20 cellular contexts compared by ENCODE assay signal in genomic region chr20:46545827-46546138, GRCh38. TPM values are rescaled to one million over a fixed set of nuclear protein-coding genes. Genes with fewer than 3 reads are reported as not detected.
DNase-seq lines count a peak whose midpoint lies in the region; ATAC-seq and TF ChIP-seq lines count a peak whose summit lies in the region.
"Had no signal": no experiment of that assay in that cellular context is flagged by ENCODE, and none has a peak within 500 bp of the region (broad histone marks: within the 10 kb centered on the region; RNA-seq: fewer than 3 reads in every experiment).

No MANE protein-coding gene starts in this region.

- H3F3A ChIP-seq in Loucy (ENCODE audit: low read depth) = 0 out of 2 replicates have a peak, but pooled peaks cover 3% of the 10 kb centered on the region

- DNase-seq in activated CD4-positive, alpha-beta T cell treated with anti-CD3 and anti-CD28 coated beads, Interleukin-2, amount 10 ng/mL, durations not matched to agents 24 days and 14 days = no peak
- DNase-seq in activated CD4-positive, alpha-beta T cell treated with anti-CD3 and anti-CD28 coated beads, Interleukin-2, amount 50 U/mL, for 48 hours = no peak
- DNase-seq in activated naive CD8-positive, alpha-beta T cell treated with anti-CD3 and anti-CD28 coated beads, Interleukin-2, amount 10 ng/mL, durations not matched to agents 7 days and 5 days = no peak
- DNase-seq in NCI-H187 treated with DMSO at 0.1 percent for 48 hours (lab: John Stamatoyannopoulos, UW) = no peak
- DNase-seq in hepatic stellate cell (ENCODE audit: low spot score) = no peak
- DNase-seq: CD4-positive, CD25-positive, alpha-beta regulatory T cell; EL; NCI-H1092; NCI-H1436; NCI-H1930; NCI-H2227 treated with DMSO at 0.1 percent for 48 hours; NCI-H510A; SHP77 treated with DMSO at 0.1 percent for 48 hours had no signal

- H3K4me2 ChIP-seq in BLaER1 (peak overlapping the region; percentile 93), Loucy (ENCODE audit: low read depth, low read length, poor library complexity, severe bottlenecking) (peak overlapping the region; percentile 66)
- H3K4me2 ChIP-seq: SK-N-SH had no signal

- peaks cover 27% of the 10 kb centered on the region for H3K4me1 Mint-ChIP-seq in activated CD4-positive, alpha-beta T cell treated with anti-CD3 and anti-CD28 coated beads, Interleukin-2, amount 10 ng/mL, durations not matched to agents 24 days and 14 days
- peaks cover 12% of the 10 kb centered on the region for H3K4me1 Mint-ChIP-seq in activated naive CD8-positive, alpha-beta T cell treated with anti-CD3 and anti-CD28 coated beads, Interleukin-2, amount 10 ng/mL, durations not matched to agents 7 days and 5 days

- peaks cover 80% of the 10 kb centered on the region for H3K4me1 ChIP-seq in BLaER1
- H3K4me1 ChIP-seq in Loucy (ENCODE audit: insufficient read depth, low read length, poor library complexity, severe bottlenecking) = peaks cover 68% of the 10 kb centered on the region

- H4K20me1 ChIP-seq in BLaER1 (no peaks in the 10 kb centered on the region), Loucy (ENCODE audit: insufficient read depth, low read length, poor library complexity, severe bottlenecking) (no peaks in the 10 kb centered on the region)

- intact Hi-C loops in activated CD4-positive, alpha-beta T cell treated with anti-CD3 and anti-CD28 coated beads, Interleukin-2, amount 10 ng/mL, durations not matched to agents 24 days and 14 days (cut with micrococcal nuclease) = loop anchor here (1.0 to 5.0 kb wide), 6 partner anchors 8 to 447 kb away; partner anchors contain the start of genes TP53RK and ZNF334

- no peak for ATAC-seq in activated naive CD8-positive, alpha-beta T cell treated with anti-CD3 and anti-CD28 coated beads, Interleukin-2, amount 10 ng/mL, durations not matched to agents 7 days and 5 days (ENCODE audit: low read depth)
- no peak for ATAC-seq in HG03342 (IDR thresholded peaks at IDR 0.05; ENCODE audit: unreplicated experiment)

- H3K9me3 ChIP-seq in BLaER1 (no peaks in the 10 kb centered on the region), Loucy (ENCODE audit: insufficient read depth, low read depth, low read length) (no peaks in the 10 kb centered on the region)
- H3K9me3 ChIP-seq: SK-N-SH had no signal

- H3K4me3 Mint-ChIP-seq in activated CD4-positive, alpha-beta T cell treated with anti-CD3 and anti-CD28 coated beads, Interleukin-2, amount 10 ng/mL, durations not matched to agents 24 days and 14 days = no peak overlapping the region
- H3K4me3 Mint-ChIP-seq in activated naive CD8-positive, alpha-beta T cell treated with anti-CD3 and anti-CD28 coated beads, Interleukin-2, amount 10 ng/mL, durations not matched to agents 7 days and 5 days = peak overlapping the region; percentile 12
- H3K4me3 Mint-ChIP-seq: CD4-positive, CD25-positive, alpha-beta regulatory T cell had no signal

- no peak overlapping the region for H2AFZ ChIP-seq in Loucy (ENCODE audit: low read length)

- H3K36me3 ChIP-seq in BLaER1 = no peaks in the 10 kb centered on the region
- no peaks in the 10 kb centered on the region for H3K36me3 ChIP-seq in Loucy (ENCODE audit: insufficient read depth, low read length)

- H3K27ac ChIP-seq in BLaER1 = peak overlapping the region; percentile 91
- H3K27ac ChIP-seq: RWPE1 had no signal

- H3K27me3 Mint-ChIP-seq in activated CD4-positive, alpha-beta T cell treated with anti-CD3 and anti-CD28 coated beads, Interleukin-2, amount 10 ng/mL, durations not matched to agents 24 days and 14 days = peaks cover 2% of the 10 kb centered on the region
- H3K27me3 Mint-ChIP-seq in activated naive CD8-positive, alpha-beta T cell treated with anti-CD3 and anti-CD28 coated beads, Interleukin-2, amount 10 ng/mL, durations not matched to agents 7 days and 5 days = peaks cover 15% of the 10 kb centered on the region
- H3K27me3 Mint-ChIP-seq: B cell; CD4-positive, CD25-positive, alpha-beta regulatory T cell had no signal

- POLR2A ChIA-PET in activated naive CD8-positive, alpha-beta T cell treated with anti-CD3 and anti-CD28 coated beads, Interleukin-2, amount 10 ng/mL, durations not matched to agents 7 days and 5 days (lab: Charles Lee) = interaction anchor here (1.3 to 1.6 kb wide), 2 partner anchors 8 to 134 kb away, joined by 3 to 7 read pairs; no protein-coding TSS in a partner anchor

- peak overlapping the region; percentile 72 for H3K9ac ChIP-seq in BLaER1
- H3K9ac ChIP-seq in Loucy (ENCODE audit: low read depth, low read length, poor library complexity, severe bottlenecking) = peak overlapping the region; percentile 64
- H3K9ac ChIP-seq: SK-N-SH had no signal

- peak overlapping the region; percentile 61 for H3K27ac Mint-ChIP-seq in activated CD4-positive, alpha-beta T cell treated with anti-CD3 and anti-CD28 coated beads, Interleukin-2, amount 10 ng/mL, durations not matched to agents 24 days and 14 days
- H3K27ac Mint-ChIP-seq in activated naive CD8-positive, alpha-beta T cell treated with anti-CD3 and anti-CD28 coated beads, Interleukin-2, amount 10 ng/mL, durations not matched to agents 7 days and 5 days = peak overlapping the region; percentile 93
- H3K27ac Mint-ChIP-seq: B cell had no signal

- no peak for TF ChIP-seq CTCF in Loucy (conservative IDR thresholded peaks at IDR 0.05; ENCODE audit: low read length)

- 0 out of 2 replicates have a peak overlapping the region, but pooled peaks have one; percentile 46 for H3K4me3 ChIP-seq in BLaER1
- H3K4me3 ChIP-seq in Loucy (ENCODE audit: low read length, poor library complexity, severe bottlenecking) = peak overlapping the region; percentile 56

- no peaks in the 10 kb centered on the region for H3K9me3 Mint-ChIP-seq in activated CD4-positive, alpha-beta T cell treated with anti-CD3 and anti-CD28 coated beads, Interleukin-2, amount 10 ng/mL, durations not matched to agents 24 days and 14 days
- no peaks in the 10 kb centered on the region for H3K9me3 Mint-ChIP-seq in activated naive CD8-positive, alpha-beta T cell treated with anti-CD3 and anti-CD28 coated beads, Interleukin-2, amount 10 ng/mL, durations not matched to agents 7 days and 5 days
- H3K9me3 Mint-ChIP-seq: CD4-positive, CD25-positive, alpha-beta regulatory T cell had no signal

- no peaks in the 10 kb centered on the region for H3K9me2 ChIP-seq in Loucy (replicated peaks; ENCODE audit: low read depth, low read length)
- H3K9me2 ChIP-seq: SK-N-SH had no signal

- no peaks in the 10 kb centered on the region for H3K79me2 ChIP-seq in Loucy (ENCODE audit: insufficient read depth, low read length)

- H3K27me3 ChIP-seq in BLaER1 = peaks cover 13% of the 10 kb centered on the region
- H3K27me3 ChIP-seq in Loucy (ENCODE audit: insufficient read depth, low read length, poor library complexity, severe bottlenecking) = no peaks in the 10 kb centered on the region

- no peaks in the 10 kb centered on the region for H3K36me3 Mint-ChIP-seq in activated CD4-positive, alpha-beta T cell treated with anti-CD3 and anti-CD28 coated beads, Interleukin-2, amount 10 ng/mL, durations not matched to agents 24 days and 14 days (ENCODE audit: low read depth)
- no peaks in the 10 kb centered on the region for H3K36me3 Mint-ChIP-seq in activated naive CD8-positive, alpha-beta T cell treated with anti-CD3 and anti-CD28 coated beads, Interleukin-2, amount 10 ng/mL, durations not matched to agents 7 days and 5 days
- H3K36me3 Mint-ChIP-seq: CD4-positive, CD25-positive, alpha-beta regulatory T cell had no signal

RNA-seq across cellular contexts. Expression of gene OCSTAMP, which starts 4.7 kb away (rescaled TPM):
- 0.37 and 0.40 TPM in 2 replicates for total RNA-seq in activated CD4-positive, alpha-beta T cell treated with anti-CD3 and anti-CD28 coated beads, Interleukin-2, amount 10 ng/mL, durations not matched to agents 24 days and 14 days
- not detected for total RNA-seq in activated naive CD8-positive, alpha-beta T cell treated with anti-CD3 and anti-CD28 coated beads, Interleukin-2, amount 10 ng/mL, durations not matched to agents 7 days and 5 days
- total RNA-seq: B cell; CD4-positive, CD25-positive, alpha-beta regulatory T cell; LHCN-M2 had no signal

RNA-seq across cellular contexts. Expression of gene ZNF334, which starts 32.4 kb away (rescaled TPM):
- total RNA-seq in activated CD4-positive, alpha-beta T cell treated with anti-CD3 and anti-CD28 coated beads, Interleukin-2, amount 10 ng/mL, durations not matched to agents 24 days and 14 days = 1.6 and 2.0 TPM in 2 replicates
- 1 to 10 TPM; 1.9 to 2.1 TPM for total RNA-seq in activated naive CD8-positive, alpha-beta T cell treated with anti-CD3 and anti-CD28 coated beads, Interleukin-2, amount 10 ng/mL, durations not matched to agents 7 days and 5 days
